Comparison of ENCODE assay signal across 14 cellular contexts in genomic region chr2:5991305-5991968, GRCh38.
"Had no signal": no experiment of that assay in that cellular context is flagged by ENCODE, and none has a peak within 500 bp of the region (broad histone marks: within the 10 kb centered on the region; RNA-seq: fewer than 3 reads in every experiment).

No MANE protein-coding gene starts in this region.

- H3K9ac ChIP-seq: parathyroid adenoma had no signal

- H3K36me3 Mint-ChIP-seq: activated naive CD8-positive, alpha-beta T cell treated with anti-CD3 and anti-CD28 coated beads for 36 hours; stimulated activated memory B cell treated with anti-CD40 and anti-IgM and Interleukin-4, amounts not matched to agents 10 μg/mL and 1 μg/mL and 100 μg/mL, for 72 hours had no signal

- H3K4me3 ChIP-seq: gastroesophageal sphincter, lower lobe of right lung, tibial artery, vagina had no signal

- H3K9me3 Mint-ChIP-seq: activated CD4-positive, alpha-beta T cell treated with anti-CD3 and anti-CD28 coated beads, Interleukin-2, amount 10 ng/mL, durations not matched to agents 24 days and 14 days; activated naive CD8-positive, alpha-beta T cell treated with anti-CD3 and anti-CD28 coated beads for 36 hours; neural crest cell; stimulated activated memory B cell treated with anti-CD40 and anti-IgM and Interleukin-4, amounts not matched to agents 10 μg/mL and 1 μg/mL and 100 μg/mL, for 72 hours had no signal

- H3K4me1 Mint-ChIP-seq: activated CD4-positive, alpha-beta T cell treated with anti-CD3 and anti-CD28 coated beads, Interleukin-2, amount 10 ng/mL, durations not matched to agents 24 days and 14 days; activated naive CD8-positive, alpha-beta T cell treated with anti-CD3 and anti-CD28 coated beads for 36 hours; stimulated activated memory B cell treated with anti-CD40 and anti-IgM and Interleukin-4, amounts not matched to agents 10 μg/mL and 1 μg/mL and 100 μg/mL, for 72 hours had no signal

- H3K36me3 ChIP-seq: gastroesophageal sphincter, lower lobe of right lung, tibial artery, vagina had no signal

- H3K9me3 ChIP-seq: gastroesophageal sphincter, lower lobe of right lung, tibial artery, vagina had no signal

- H3K27ac Mint-ChIP-seq: activated CD4-positive, alpha-beta T cell treated with anti-CD3 and anti-CD28 coated beads, Interleukin-2, amount 10 ng/mL, durations not matched to agents 24 days and 14 days; activated naive CD8-positive, alpha-beta T cell treated with anti-CD3 and anti-CD28 coated beads for 36 hours; stimulated activated memory B cell treated with anti-CD40 and anti-IgM and Interleukin-4, amounts not matched to agents 10 μg/mL and 1 μg/mL and 100 μg/mL, for 72 hours had no signal

- H3K79me2 ChIP-seq: parathyroid adenoma had no signal

- H3K27ac ChIP-seq: gastroesophageal sphincter, lower lobe of right lung, parathyroid adenoma, tibial artery, vagina had no signal

- ATAC-seq: gastroesophageal sphincter; lower lobe of right lung; stimulated activated memory B cell treated with anti-CD40 and anti-IgM and Interleukin-4, amounts not matched to agents 10 μg/mL and 1 μg/mL and 100 μg/mL, for 72 hours had no signal

- H3K4me3 Mint-ChIP-seq: activated CD4-positive, alpha-beta T cell treated with anti-CD3 and anti-CD28 coated beads, Interleukin-2, amount 10 ng/mL, durations not matched to agents 24 days and 14 days; activated naive CD8-positive, alpha-beta T cell treated with anti-CD3 and anti-CD28 coated beads for 36 hours; neural crest cell; stimulated activated memory B cell treated with anti-CD40 and anti-IgM and Interleukin-4, amounts not matched to agents 10 μg/mL and 1 μg/mL and 100 μg/mL, for 72 hours had no signal

- DNase-seq: activated CD4-positive, alpha-beta T cell treated with anti-CD3 and anti-CD28 coated beads, Interleukin-2, amount 10 ng/mL, durations not matched to agents 24 days and 14 days; activated CD4-positive, CD25-positive, alpha-beta regulatory T cell; activated naive CD8-positive, alpha-beta T cell treated with anti-CD3 and anti-CD28 coated beads for 36 hours; amygdala; cerebellar nuclear complex; lower lobe of right lung; stimulated activated CD4-positive, alpha-beta T cell treated with anti-CD3 and anti-CD28 coated beads, Interleukin-2, amount 100 ng/mL, for 48 hours; tibial artery had no signal

- H3K27me3 ChIP-seq: tibial artery, vagina had no signal

- FAIRE-seq: keratinocyte had no signal

- H3K27me3 Mint-ChIP-seq: activated CD4-positive, alpha-beta T cell treated with anti-CD3 and anti-CD28 coated beads, Interleukin-2, amount 10 ng/mL, durations not matched to agents 24 days and 14 days; activated naive CD8-positive, alpha-beta T cell treated with anti-CD3 and anti-CD28 coated beads for 36 hours; stimulated activated memory B cell treated with anti-CD40 and anti-IgM and Interleukin-4, amounts not matched to agents 10 μg/mL and 1 μg/mL and 100 μg/mL, for 72 hours had no signal

- H3K4me1 ChIP-seq: gastroesophageal sphincter, lower lobe of right lung, parathyroid adenoma, tibial artery, vagina had no signal

- H2AFZ ChIP-seq: parathyroid adenoma had no signal
